Comparison of ENCODE assay signal across 23 cellular contexts in the genomic region with DNA sequence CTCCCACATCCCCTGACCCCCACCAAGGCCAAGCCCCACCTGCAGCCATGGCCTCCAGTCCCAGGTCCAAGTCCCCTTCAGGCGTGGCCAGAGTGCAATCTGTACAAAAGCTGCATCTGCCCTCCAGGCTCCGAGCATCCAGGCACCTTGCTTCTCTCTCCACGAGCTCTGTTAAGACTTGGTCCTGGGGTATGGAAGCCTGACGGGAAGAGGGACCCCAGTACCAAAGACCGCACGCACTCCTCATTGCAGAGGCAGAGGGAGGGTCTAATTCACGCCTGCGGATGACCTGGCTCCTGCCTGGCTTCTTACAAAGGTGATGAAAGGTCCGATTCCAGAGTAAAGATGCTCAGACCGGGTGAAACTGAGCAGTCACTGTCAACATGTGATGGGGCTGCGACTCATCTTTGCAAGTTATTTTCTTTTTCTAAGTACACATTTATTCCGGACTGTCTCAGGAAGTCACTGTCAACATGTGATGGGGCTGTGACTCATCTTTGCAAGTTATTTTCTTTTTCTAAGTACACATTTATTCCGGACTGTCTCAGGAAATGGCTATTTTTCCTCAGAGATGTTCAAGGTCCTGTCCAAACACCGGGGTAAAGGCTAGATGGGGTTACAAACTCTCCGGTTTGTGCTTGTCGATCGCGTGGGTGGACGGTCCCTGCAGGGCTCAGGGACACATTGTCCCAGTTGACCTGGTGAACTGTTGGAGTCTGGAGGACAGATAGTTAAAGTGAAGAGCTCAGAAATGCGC.
DNase-seq lines count a peak whose midpoint lies in the region; ATAC-seq and TF ChIP-seq lines count a peak whose summit lies in the region.
"Had no signal": no experiment of that assay in that cellular context is flagged by ENCODE, and none has a peak within 500 bp of the region (broad histone marks: within the 10 kb centered on the region; RNA-seq: fewer than 3 reads in every experiment).

No MANE protein-coding gene starts in this region.

- DNase-seq in activated CD4-positive, alpha-beta T cell treated with anti-CD3 and anti-CD28 coated beads, Interleukin-2, amount 10 ng/mL, durations not matched to agents 24 days and 14 days, result no peak
- DNase-seq in activated CD4-positive, alpha-beta T cell treated with anti-CD3 and anti-CD28 coated beads for 4 hours, result no peak
- DNase-seq in body of pancreas, result no peak
- DNase-seq in foreskin keratinocyte, result no peak
- no peak for DNase-seq in DMS53 treated with DMSO at 0.1 percent for 48 hours (lab: John Stamatoyannopoulos, UW; ENCODE audit: unreplicated experiment)
- DNase-seq in iPS-NIHi7 (ENCODE audit: extremely low spot score), result no peak
- DNase-seq in DMS153 (lab: John Stamatoyannopoulos, UW), result no peak
- DNase-seq: activated CD4-positive, alpha-beta memory T cell treated with anti-CD3 and anti-CD28 coated beads, Interleukin-2, amount 10 ng/mL, durations not matched to agents 7 days and 5 days; activated T-cell treated with anti-CD3 and anti-CD28 coated beads for 4 hours; amygdala; BE2C; erythroblast; mesenchymal stem cell; naive B cell; NCI-H1694; NCI-H2171 treated with DMSO at 0.1 percent for 48 hours; NCI-H526 treated with DMSO at 0.1 percent for 48 hours; stimulated activated naive CD4-positive, alpha-beta T cell treated with Interleukin-2 at 50 U/mL for 16 hours; T-helper 9 cell had no signal

- WGBS in body of pancreas, 2 donors, result 51 to 52% methylated on average over 20 of the region's 20 CpGs

- H3K27me3 Mint-ChIP-seq in activated CD4-positive, alpha-beta T cell treated with anti-CD3 and anti-CD28 coated beads, Interleukin-2, amount 10 ng/mL, durations not matched to agents 24 days and 14 days, result no peaks in the 10 kb centered on the region
- H3K27me3 Mint-ChIP-seq: activated CD4-positive, alpha-beta memory T cell treated with anti-CD3 and anti-CD28 coated beads, Interleukin-2, amount 10 ng/mL, durations not matched to agents 7 days and 5 days had no signal

- H3K27ac Mint-ChIP-seq in activated CD4-positive, alpha-beta T cell treated with anti-CD3 and anti-CD28 coated beads, Interleukin-2, amount 10 ng/mL, durations not matched to agents 24 days and 14 days, result peak overlapping the region; percentile 53
- H3K27ac Mint-ChIP-seq: activated CD4-positive, alpha-beta memory T cell treated with anti-CD3 and anti-CD28 coated beads, Interleukin-2, amount 10 ng/mL, durations not matched to agents 7 days and 5 days; naive B cell; WTC11 had no signal

- no peaks in the 10 kb centered on the region for H3K4me1 ChIP-seq in body of pancreas
- H3K4me1 ChIP-seq in foreskin keratinocyte, result no peaks in the 10 kb centered on the region
- peaks cover 33% of the 10 kb centered on the region for H3K4me1 ChIP-seq in skeletal muscle satellite cell (ENCODE audit: control insufficient read depth, insufficient read depth, low read length)
- H3K4me1 ChIP-seq: BE2C had no signal

- no peak for TF ChIP-seq CTCF in body of pancreas (IDR thresholded peaks at IDR 0.05)
- no peak for TF ChIP-seq CTCF in foreskin keratinocyte (conservative IDR thresholded peaks at IDR 0.05)

- intact Hi-C loops in activated CD4-positive, alpha-beta T cell treated with anti-CD3 and anti-CD28 coated beads, Interleukin-2, amount 10 ng/mL, durations not matched to agents 24 days and 14 days (cut with micrococcal nuclease), result no loop called here
- intact Hi-C loops in body of pancreas (cut with DNase I), result no loop called here

- H3K4me2 ChIP-seq in skeletal muscle satellite cell (ENCODE audit: low read length), result peak overlapping the region; percentile 78
- H3K4me2 ChIP-seq: KMS-11 had no signal

- no peak for TF ChIP-seq POLR2A in body of pancreas (IDR thresholded peaks at IDR 0.05)

- peaks cover 8% of the 10 kb centered on the region for H3K9me3 Mint-ChIP-seq in activated CD4-positive, alpha-beta T cell treated with anti-CD3 and anti-CD28 coated beads, Interleukin-2, amount 10 ng/mL, durations not matched to agents 24 days and 14 days
- H3K9me3 Mint-ChIP-seq: activated CD4-positive, alpha-beta memory T cell treated with anti-CD3 and anti-CD28 coated beads, Interleukin-2, amount 10 ng/mL, durations not matched to agents 7 days and 5 days; central memory CD8-positive, alpha-beta T cell; WTC11 had no signal

- peak overlapping the region; percentile 76 for H3K9ac ChIP-seq in skeletal muscle satellite cell (ENCODE audit: low read depth, low read length)
- H3K9ac ChIP-seq: KMS-11 had no signal

- H3K4me3 ChIP-seq in body of pancreas, result no peak overlapping the region
- peak overlapping the region; percentile 58 for H3K4me3 ChIP-seq in skeletal muscle satellite cell (ENCODE audit: low read length)

- no peak overlapping the region for H3K4me3 Mint-ChIP-seq in activated CD4-positive, alpha-beta T cell treated with anti-CD3 and anti-CD28 coated beads, Interleukin-2, amount 10 ng/mL, durations not matched to agents 24 days and 14 days
- H3K4me3 Mint-ChIP-seq: activated CD4-positive, alpha-beta memory T cell treated with anti-CD3 and anti-CD28 coated beads, Interleukin-2, amount 10 ng/mL, durations not matched to agents 7 days and 5 days; central memory CD8-positive, alpha-beta T cell; naive B cell; WTC11 had no signal

- no peaks in the 10 kb centered on the region for H3K9me3 ChIP-seq in body of pancreas
- no peaks in the 10 kb centered on the region for H3K9me3 ChIP-seq in skeletal muscle satellite cell (replicated peaks; ENCODE audit: low read length)
- H3K9me3 ChIP-seq: BE2C had no signal

- no peaks in the 10 kb centered on the region for H3K36me3 Mint-ChIP-seq in activated CD4-positive, alpha-beta T cell treated with anti-CD3 and anti-CD28 coated beads, Interleukin-2, amount 10 ng/mL, durations not matched to agents 24 days and 14 days (ENCODE audit: low read depth)
- H3K36me3 Mint-ChIP-seq: naive B cell, WTC11 had no signal

- H3K4me1 Mint-ChIP-seq in activated CD4-positive, alpha-beta T cell treated with anti-CD3 and anti-CD28 coated beads, Interleukin-2, amount 10 ng/mL, durations not matched to agents 24 days and 14 days, result peaks cover 10% of the 10 kb centered on the region
- H3K4me1 Mint-ChIP-seq: activated CD4-positive, alpha-beta memory T cell treated with anti-CD3 and anti-CD28 coated beads, Interleukin-2, amount 10 ng/mL, durations not matched to agents 7 days and 5 days; central memory CD8-positive, alpha-beta T cell; WTC11 had no signal

- H3K36me3 ChIP-seq in body of pancreas (replicated peaks in 1 of 2; ENCODE audit: insufficient read depth in 1 of 2, low read depth in 2 of 2), result no peaks in the 10 kb centered on the region
- no peaks in the 10 kb centered on the region for H3K36me3 ChIP-seq in skeletal muscle satellite cell (ENCODE audit: insufficient read depth, low read length)
- H3K36me3 ChIP-seq: BE2C had no signal

- H3K27ac ChIP-seq in body of pancreas, result no peak overlapping the region
- H3K27ac ChIP-seq in foreskin keratinocyte, result no peak overlapping the region
- H3K27ac ChIP-seq: KMS-11 had no signal

- ATAC-seq in body of pancreas (peak; percentile 38), foreskin keratinocyte (peak; percentile 71)

- H3K27me3 ChIP-seq in body of pancreas, result no peaks in the 10 kb centered on the region
- H3K27me3 ChIP-seq in foreskin keratinocyte, result no peaks in the 10 kb centered on the region
- no peaks in the 10 kb centered on the region for H3K27me3 ChIP-seq in skeletal muscle satellite cell (ENCODE audit: control insufficient read depth, insufficient read depth, low read length)
- H3K27me3 ChIP-seq: BE2C had no signal
